Comparison of ENCODE assay signal across 21 cellular contexts in the genomic region with DNA sequence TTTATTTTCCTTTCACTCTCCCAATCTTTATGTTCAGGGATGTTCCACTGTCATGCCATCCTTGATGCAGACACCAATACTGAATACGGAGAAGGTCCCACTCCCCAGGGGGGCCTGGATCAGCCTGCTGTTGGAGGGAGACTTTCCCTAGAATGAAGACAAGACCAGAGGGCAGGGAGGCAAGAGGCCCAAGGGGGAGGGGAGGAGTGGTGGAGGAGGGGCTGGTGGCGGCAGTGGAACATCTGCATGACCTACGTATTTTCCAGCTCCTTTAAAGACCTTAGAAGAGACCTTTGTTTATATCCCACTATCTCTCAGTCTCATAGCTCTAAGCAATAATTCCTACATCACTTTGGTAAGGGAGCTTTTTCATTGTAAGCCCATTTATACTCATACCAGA.
A peak's percentile ranks its signal among the peaks of the same experiment; 100 is the strongest.
DNase-seq lines count a peak whose midpoint lies in the region; ATAC-seq and TF ChIP-seq lines count a peak whose summit lies in the region.
"Had no signal": no experiment of that assay in that cellular context is flagged by ENCODE, and none has a peak within 500 bp of the region (broad histone marks: within the 10 kb centered on the region; RNA-seq: fewer than 3 reads in every experiment).

No MANE protein-coding gene starts in this region.

- no peak overlapping the region for H2BK5ac ChIP-seq in mesendoderm (ENCODE audit: low read length)

- ATAC-seq in right cardiac atrium (no peak), GM18505 (IDR thresholded peaks at IDR 0.05; ENCODE audit: unreplicated experiment) (no peak)

- H3K27me3 ChIP-seq in HUES64 (ENCODE audit: insufficient read depth, low read length), result no peaks in the 10 kb centered on the region
- no peaks in the 10 kb centered on the region for H3K27me3 ChIP-seq in mesendoderm (ENCODE audit: insufficient read depth, low read length, poor library complexity)
- H3K27me3 ChIP-seq in right cardiac atrium (ENCODE audit: control insufficient read depth, insufficient read depth), result no peaks in the 10 kb centered on the region
- H3K27me3 ChIP-seq: MG63 had no signal

- H3K4me3 ChIP-seq in HUES64 (ENCODE audit: low read length) (no peak overlapping the region), mesendoderm (ENCODE audit: low read length) (no peak overlapping the region), right cardiac atrium (ENCODE audit: low read length) (no peak overlapping the region)
- H3K4me3 ChIP-seq: MG63, SK-N-MC had no signal

- 0 out of 2 replicates have a peak overlapping the region, but pooled peaks have one; percentile 6 for H3K27ac ChIP-seq in HUES64 (ENCODE audit: low read depth, low read length)
- no peak overlapping the region for H3K27ac ChIP-seq in mesendoderm (ENCODE audit: low read depth, low read length)
- no peak overlapping the region for H3K27ac ChIP-seq in right cardiac atrium (ENCODE audit: low read length)
- H3K27ac ChIP-seq: SK-N-MC had no signal

- H4K8ac ChIP-seq in mesendoderm (ENCODE audit: low read depth, low read length), result no peak overlapping the region

- no peak for TF ChIP-seq POLR2A in GM18505 (IDR thresholded peaks at IDR 0.05; ENCODE audit: borderline replicate concordance, extremely low read depth, insufficient read depth, insufficient read length)

- no peak overlapping the region for H3K4me2 ChIP-seq in mesendoderm (ENCODE audit: low read length)

- H3K4ac ChIP-seq in mesendoderm (ENCODE audit: low read depth, low read length), result no peak overlapping the region

- intact Hi-C loops in right cardiac atrium (cut with DNase I), result no loop called here

- H3K4me1 ChIP-seq in HUES64 (ENCODE audit: insufficient read depth, low read length) (peaks cover 34% of the 10 kb centered on the region), mesendoderm (ENCODE audit: control insufficient read depth, low read depth, low read length) (peaks cover 7% of the 10 kb centered on the region), right cardiac atrium (ENCODE audit: control insufficient read depth, insufficient read depth, low read length) (no peaks in the 10 kb centered on the region)

- H3K27ac Mint-ChIP-seq in glutamatergic neuron (ENCODE audit: unreplicated experiment), result no peak overlapping the region
- H3K27ac Mint-ChIP-seq: CD4-positive, alpha-beta memory T cell had no signal

- peaks cover 25% of the 10 kb centered on the region for H3K4me1 Mint-ChIP-seq in glutamatergic neuron (ENCODE audit: low read depth, unreplicated experiment)
- H3K4me1 Mint-ChIP-seq: CD4-positive, alpha-beta memory T cell had no signal

- peaks cover 3% of the 10 kb centered on the region for H3K27me3 Mint-ChIP-seq in glutamatergic neuron (ENCODE audit: unreplicated experiment)

- 0 out of 2 replicates have a peak overlapping the region, but pooled peaks have one; percentile 22 for H3K9ac ChIP-seq in HUES64 (ENCODE audit: low read depth, low read length)
- H3K9ac ChIP-seq in mesendoderm (ENCODE audit: low read length), result no peak overlapping the region

- peak overlapping the region; percentile 17 for H3K56ac ChIP-seq in mesendoderm (ENCODE audit: low read length)

- peak overlapping the region; percentile 48 for H2BK120ac ChIP-seq in mesendoderm (ENCODE audit: low read depth, low read length)

- H3K36me3 Mint-ChIP-seq in glutamatergic neuron (ENCODE audit: unreplicated experiment), result peaks cover 3% of the 10 kb centered on the region
- H3K36me3 Mint-ChIP-seq: CD4-positive, alpha-beta memory T cell had no signal

- H3K9me3 Mint-ChIP-seq in glutamatergic neuron (ENCODE audit: unreplicated experiment), result peaks cover 12% of the 10 kb centered on the region

- peak overlapping the region; percentile 78 for H3K18ac ChIP-seq in mesendoderm (ENCODE audit: low read length)

- 14% methylated on average over 3 of the region's 3 CpGs for WGBS in HUES64
- no CpG with 5 or more reads among the region's 3 CpGs for WGBS in mesendoderm (ENCODE audit: extremely low coverage, insufficient coverage, low lambda C conversion rate)
- WGBS in right cardiac atrium, result 70% methylated on average over 3 of the region's 3 CpGs

- no peak overlapping the region for H2BK15ac ChIP-seq in mesendoderm (replicated peaks; ENCODE audit: low read depth)

- no peak overlapping the region for H4K5ac ChIP-seq in mesendoderm (ENCODE audit: low read length)

- H3K79me1 ChIP-seq in mesendoderm (ENCODE audit: low read length), result no peaks in the 10 kb centered on the region

- no peak overlapping the region for H3K23ac ChIP-seq in mesendoderm (ENCODE audit: low read length)

- no peak for TF ChIP-seq CTCF in glutamatergic neuron (IDR thresholded peaks at IDR 0.05; ENCODE audit: partially characterized antibody, unreplicated experiment)

- peaks cover 21% of the 10 kb centered on the region for H3K9me3 ChIP-seq in HUES64 (ENCODE audit: insufficient read depth, low read depth, low read length)
- H3K9me3 ChIP-seq in right cardiac atrium (ENCODE audit: control insufficient read depth, low read length), result no peaks in the 10 kb centered on the region

- H3K4me3 Mint-ChIP-seq in glutamatergic neuron (ENCODE audit: unreplicated experiment), result peak overlapping the region; percentile 41
- H3K4me3 Mint-ChIP-seq: CD4-positive, alpha-beta memory T cell had no signal

- DNase-seq in glutamatergic neuron, result peak; percentile 41
- peak; percentile 79 for DNase-seq in mesendoderm
- DNase-seq in right cardiac atrium, result no peak
- DNase-seq in COLO829 (ENCODE audit: low spot score), result no peak
- no peak for DNase-seq in LoVo (ENCODE audit: low spot score)
- DNase-seq: C1 segment of cervical spinal cord; CD4-positive, alpha-beta memory T cell; DND-41; KBM-7; MG63; NCI-H1105 treated with DMSO at 0.1 percent for 48 hours; NCI-H146; NCI-H1930; NCI-H2107; NCI-H446; NCI-H524 treated with DMSO at 0.1 percent for 48 hours; NCI-H774; SIG-M5 had no signal

- no peak overlapping the region for H2AK5ac ChIP-seq in mesendoderm (ENCODE audit: low read length)

- H3K36me3 ChIP-seq in HUES64 (ENCODE audit: insufficient read depth, low read length), result peaks cover 3% of the 10 kb centered on the region; the same call in 1 of the 2 replicates
- no peaks in the 10 kb centered on the region for H3K36me3 ChIP-seq in mesendoderm (ENCODE audit: control insufficient read depth, insufficient read depth, low read length)

- H3K79me2 ChIP-seq in mesendoderm (ENCODE audit: control insufficient read depth, insufficient read depth, low read length), result no peaks in the 10 kb centered on the region

Comparison
In these comparisons a context has a peak if more than half of its experiments do, and no peak if none do; other contexts are left out.
1. DNase-seq: peak in glutamatergic neuron (single experiment) and mesendoderm (single experiment); none in right cardiac atrium (0 of 3), COLO829 (single experiment) and LoVo (single experiment).